In genomic region chr17:13024033-13024432, GRCh38 we compare ENCODE assay signal across 1 cellular context.
TF ChIP-seq lines count a peak whose summit lies in the region.

No MANE protein-coding gene starts in this region.

TF ChIP-seq in HCT116, 20 proteins besides CTCF, POLR2A, EP300 and RAD21:
- TF ChIP-seq REST (IDR thresholded peaks at IDR 0.05; ENCODE audit: low read depth) (no peak), ATF3 (IDR thresholded peaks at IDR 0.05) (no peak), CBX3 (IDR thresholded peaks at IDR 0.05; ENCODE audit: low read depth) (no peak), ELF1 (IDR thresholded peaks at IDR 0.05; ENCODE audit: borderline replicate concordance, low read depth) (no peak)
